In the genomic region with DNA sequence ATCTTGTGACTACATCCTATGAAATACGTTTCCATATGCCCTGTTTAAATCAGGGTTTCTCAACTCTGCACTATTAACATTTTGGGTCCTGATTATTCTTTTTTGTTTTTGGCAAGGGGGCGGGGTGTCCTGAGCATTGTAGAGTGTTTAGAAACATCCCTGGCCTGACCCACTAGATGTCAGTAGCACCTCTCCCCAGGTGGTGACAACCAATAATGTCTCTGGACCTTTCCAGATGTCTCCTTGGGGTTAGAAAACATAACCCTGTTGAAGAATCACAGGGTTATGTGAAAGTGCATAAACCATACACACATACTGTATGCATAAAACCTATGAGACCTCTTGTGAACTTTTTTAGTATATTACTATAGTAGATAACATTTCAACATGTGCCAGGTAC, we compare ENCODE assay signal across 8 cellular contexts. TPM values are rescaled to one million over a fixed set of nuclear protein-coding genes. Genes with fewer than 3 reads are reported as not detected.
DNase-seq lines count a peak whose midpoint lies in the region; ATAC-seq and TF ChIP-seq lines count a peak whose summit lies in the region.

No MANE protein-coding gene starts in this region.

- no peak for ATAC-seq in GM21526 (IDR thresholded peaks at IDR 0.05; ENCODE audit: low FRiP score, unreplicated experiment)

- peaks cover 4% of the 10 kb centered on the region for H3K36me3 Mint-ChIP-seq in chondrocyte (ENCODE audit: low read depth)

- peaks cover 31% of the 10 kb centered on the region for H3K4me1 Mint-ChIP-seq in chondrocyte (ENCODE audit: low read depth)

- H3K79me2 ChIP-seq in parathyroid adenoma = peaks cover 19% of the 10 kb centered on the region

- H3K27me3 Mint-ChIP-seq in chondrocyte (ENCODE audit: low read depth) = no peaks in the 10 kb centered on the region

- H3K4me2 ChIP-seq in parathyroid adenoma (ENCODE audit: low read length) = peak overlapping the region; percentile 97

- peak overlapping the region; percentile 79; the same call in 1 of the 2 replicates for H3K4me3 ChIP-seq in MG63
- H3K4me3 ChIP-seq in parathyroid adenoma (ENCODE audit: low read depth, low read length) = no peak overlapping the region

- no peaks in the 10 kb centered on the region for H3K9me3 Mint-ChIP-seq in chondrocyte (ENCODE audit: low read depth)

- peak; percentile 1 to 34 for DNase-seq in NCI-H526 (lab: John Stamatoyannopoulos, UW)
- DNase-seq in NCI-H526 treated with DMSO at 0.1 percent for 48 hours (lab: John Stamatoyannopoulos, UW) = no peak
- DNase-seq in MG63 = no peak
- DNase-seq in chondrocyte (ENCODE audit: low spot score) = no peak
- DNase-seq in NCI-H748 treated with DMSO at 0.1 percent for 48 hours (lab: John Stamatoyannopoulos, UW) = no peak
- no peak for DNase-seq in amniotic stem cell (lab: John Stamatoyannopoulos, UW)

- H3K4me3 Mint-ChIP-seq in chondrocyte (ENCODE audit: unreplicated experiment) = no peak overlapping the region

- TF ChIP-seq CTCF in chondrocyte (IDR thresholded peaks at IDR 0.05) (peak; percentile 36), parathyroid adenoma (IDR thresholded peaks at IDR 0.05) (no peak)

- H3K36me3 ChIP-seq in MG63 (peaks cover 10% of the 10 kb centered on the region), parathyroid adenoma (ENCODE audit: control insufficient read depth, insufficient read depth, low read length) (no peaks in the 10 kb centered on the region)

- no peak overlapping the region for H2AFZ ChIP-seq in parathyroid adenoma

- H3K9me3 ChIP-seq in MG63 = no peaks in the 10 kb centered on the region
- no peaks in the 10 kb centered on the region for H3K9me3 ChIP-seq in parathyroid adenoma (ENCODE audit: control insufficient read depth, low read length)

- no peak overlapping the region for H3K9ac ChIP-seq in parathyroid adenoma

- H3K27me3 ChIP-seq in MG63 = no peaks in the 10 kb centered on the region
- H3K27me3 ChIP-seq in parathyroid adenoma (ENCODE audit: control insufficient read depth, insufficient read depth, low read length) = no peaks in the 10 kb centered on the region

- no peak overlapping the region for H3K27ac ChIP-seq in parathyroid adenoma

- peak overlapping the region; percentile 2 for H3K27ac Mint-ChIP-seq in chondrocyte (ENCODE audit: unreplicated experiment)

- peaks cover 6% of the 10 kb centered on the region for H3K4me1 ChIP-seq in parathyroid adenoma

RNA-seq across cellular contexts. Expression of gene ACAD10, which starts 1.4 kb away (rescaled TPM):
- total RNA-seq in MG63 (2014; rRNA removed; shearing (Covaris generic); ENCODE audit: low replicate concordance) = 7.4 and 17.3 TPM in 2 replicates
- total RNA-seq in chondrocyte = 13.0 to 19.6 TPM (median 13.0 TPM) in 3 replicates

RNA-seq across cellular contexts. Expression of gene BRAP, which starts 1.5 kb away (rescaled TPM):
- 11.0 and 12.4 TPM in 2 replicates for total RNA-seq in MG63 (2014; rRNA removed; shearing (Covaris generic); ENCODE audit: low replicate concordance)
- 15.3 to 17.3 TPM (median 15.4 TPM) in 3 replicates for total RNA-seq in chondrocyte

Comparison
In these comparisons a context has a peak if more than half of its experiments do, and no peak if none do; other contexts are left out.
1. DNase-seq: peak in NCI-H526 (2 of 2); none in NCI-H526 treated with DMSO at 0.1 percent for 48 hours (single experiment), MG63 (single experiment), chondrocyte (single experiment), NCI-H748 treated with DMSO at 0.1 percent for 48 hours (single experiment) and amniotic stem cell (single experiment).